ENCODE assay signal across 1 cellular context in the genomic region with DNA sequence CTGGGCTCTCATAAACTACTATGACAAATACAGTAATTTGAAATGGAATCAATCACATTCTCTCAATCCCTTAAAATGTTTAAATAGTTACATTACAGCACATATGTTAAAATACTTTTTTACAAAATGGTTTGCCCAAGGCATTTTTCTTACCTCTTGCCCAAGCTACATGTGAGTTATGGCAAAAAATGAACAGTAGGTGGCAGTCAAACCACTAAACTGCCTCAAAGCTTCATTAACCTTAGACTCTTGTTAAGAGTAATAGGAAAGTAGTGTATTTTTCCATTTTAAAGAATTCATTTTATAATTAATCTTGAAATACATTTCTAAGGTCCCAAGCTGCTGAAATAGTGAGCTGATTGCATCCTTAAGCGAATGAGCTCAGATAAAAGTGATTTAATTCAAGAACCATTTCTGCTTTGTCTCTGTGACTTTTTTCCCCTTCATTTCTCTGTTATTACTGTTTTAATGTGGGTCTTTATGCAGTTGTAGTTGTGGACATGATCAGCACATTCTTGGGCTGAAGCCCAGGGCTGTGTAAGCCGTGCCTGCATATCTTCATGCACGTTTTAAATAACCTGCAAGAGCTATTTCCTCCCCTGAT.
TF ChIP-seq lines count a peak whose summit lies in the region.

No MANE protein-coding gene starts in this region.

TF ChIP-seq in SK-N-SH treated with all-trans-retinoic acid at 6 μM for 48 hours, 23 proteins besides CTCF, POLR2A, EP300 and RAD21 (continued from another document):
- TF ChIP-seq, protein P1, sequence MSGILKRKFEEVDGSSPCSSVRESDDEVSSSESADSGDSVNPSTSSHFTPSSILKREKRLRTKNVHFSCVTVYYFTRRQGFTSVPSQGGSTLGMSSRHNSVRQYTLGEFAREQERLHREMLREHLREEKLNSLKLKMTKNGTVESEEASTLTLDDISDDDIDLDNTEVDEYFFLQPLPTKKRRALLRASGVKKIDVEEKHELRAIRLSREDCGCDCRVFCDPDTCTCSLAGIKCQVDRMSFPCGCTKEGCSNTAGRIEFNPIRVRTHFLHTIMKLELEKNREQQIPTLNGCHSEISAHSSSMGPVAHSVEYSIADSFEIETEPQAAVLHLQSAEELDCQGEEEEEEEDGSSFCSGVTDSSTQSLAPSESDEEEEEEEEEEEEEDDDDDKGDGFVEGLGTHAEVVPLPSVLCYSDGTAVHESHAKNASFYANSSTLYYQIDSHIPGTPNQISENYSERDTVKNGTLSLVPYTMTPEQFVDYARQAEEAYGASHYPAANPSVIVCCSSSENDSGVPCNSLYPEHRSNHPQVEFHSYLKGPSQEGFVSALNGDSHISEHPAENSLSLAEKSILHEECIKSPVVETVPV (CRISPR knock-in tag; IDR thresholded peaks at IDR 0.05) = no peak
- TF ChIP-seq ESRRG (CRISPR knock-in tag; IDR thresholded peaks at IDR 0.05) (no peak), TCF4 (CRISPR knock-in tag; IDR thresholded peaks at IDR 0.05; ENCODE audit: borderline replicate concordance) (no peak), ZNF565 (CRISPR knock-in tag; conservative IDR thresholded peaks at IDR 0.05; ENCODE audit: low read depth) (no peak)
- TF ChIP-seq, protein P2, sequence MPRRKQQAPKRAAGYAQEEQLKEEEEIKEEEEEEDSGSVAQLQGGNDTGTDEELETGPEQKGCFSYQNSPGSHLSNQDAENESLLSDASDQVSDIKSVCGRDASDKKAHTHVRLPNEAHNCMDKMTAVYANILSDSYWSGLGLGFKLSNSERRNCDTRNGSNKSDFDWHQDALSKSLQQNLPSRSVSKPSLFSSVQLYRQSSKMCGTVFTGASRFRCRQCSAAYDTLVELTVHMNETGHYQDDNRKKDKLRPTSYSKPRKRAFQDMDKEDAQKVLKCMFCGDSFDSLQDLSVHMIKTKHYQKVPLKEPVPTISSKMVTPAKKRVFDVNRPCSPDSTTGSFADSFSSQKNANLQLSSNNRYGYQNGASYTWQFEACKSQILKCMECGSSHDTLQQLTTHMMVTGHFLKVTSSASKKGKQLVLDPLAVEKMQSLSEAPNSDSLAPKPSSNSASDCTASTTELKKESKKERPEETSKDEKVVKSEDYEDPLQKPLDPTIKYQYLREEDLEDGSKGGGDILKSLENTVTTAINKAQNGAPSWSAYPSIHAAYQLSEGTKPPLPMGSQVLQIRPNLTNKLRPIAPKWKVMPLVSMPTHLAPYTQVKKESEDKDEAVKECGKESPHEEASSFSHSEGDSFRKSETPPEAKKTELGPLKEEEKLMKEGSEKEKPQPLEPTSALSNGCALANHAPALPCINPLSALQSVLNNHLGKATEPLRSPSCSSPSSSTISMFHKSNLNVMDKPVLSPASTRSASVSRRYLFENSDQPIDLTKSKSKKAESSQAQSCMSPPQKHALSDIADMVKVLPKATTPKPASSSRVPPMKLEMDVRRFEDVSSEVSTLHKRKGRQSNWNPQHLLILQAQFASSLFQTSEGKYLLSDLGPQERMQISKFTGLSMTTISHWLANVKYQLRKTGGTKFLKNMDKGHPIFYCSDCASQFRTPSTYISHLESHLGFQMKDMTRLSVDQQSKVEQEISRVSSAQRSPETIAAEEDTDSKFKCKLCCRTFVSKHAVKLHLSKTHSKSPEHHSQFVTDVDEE (CRISPR knock-in tag; IDR thresholded peaks at IDR 0.05) = no peak
